In the genomic region with DNA sequence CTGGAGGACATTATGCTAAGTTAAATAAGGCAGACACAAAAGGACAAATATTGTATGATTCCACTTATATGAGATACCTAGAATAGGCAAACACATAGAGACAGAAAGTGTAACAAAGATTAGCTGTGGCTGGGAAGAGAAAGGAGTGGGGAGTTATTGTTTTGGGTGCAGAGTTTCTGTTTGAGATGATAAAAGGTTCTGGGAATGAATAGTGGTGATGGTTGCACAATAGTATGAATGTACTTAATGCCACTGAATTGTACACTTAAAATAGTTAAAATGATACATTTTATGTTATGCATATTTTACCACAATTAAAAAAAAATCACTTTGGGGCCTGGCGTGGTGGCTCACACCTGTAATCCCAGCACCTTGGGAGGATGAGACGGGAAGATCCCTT, we compare ENCODE assay signal across 22 cellular contexts.
"Had no signal": no experiment of that assay in that cellular context is flagged by ENCODE, and none has a peak within 500 bp of the region (broad histone marks: within the 10 kb centered on the region; RNA-seq: fewer than 3 reads in every experiment).

No MANE protein-coding gene starts in this region.

- DNase-seq: effector memory CD4-positive, alpha-beta T cell; glutamatergic neuron; immature natural killer cell; kidney; left cardiac atrium; left ventricle myocardium inferior; lower lobe of right lung; mesenchymal stem cell; midbrain; occipital lobe; spleen; stimulated activated CD4-positive, alpha-beta T cell treated with anti-CD3 and anti-CD28 coated beads, Interleukin-1b, Interleukin-23, amount 100 ng/mL, for 48 hours; stimulated activated CD4-positive, alpha-beta T cell treated with anti-CD3 and anti-CD28 coated beads, Interleukin-4, amount 100 ng/mL, for 24 hours; stimulated activated naive B cell treated with anti-CD40 and anti-IgM and Interleukin-4, amounts not matched to agents 10 μg/mL and 1 μg/mL and 100 μg/mL, for 72 hours; thyroid gland had no signal

- H3K9me3 Mint-ChIP-seq: immature natural killer cell; natural killer cell treated with Interleukin-12 subunit alpha and Interleukin-12 subunit beta and Interleukin-15 and Interleukin-18, amount 100 ng/mL, for 72 hours; stimulated activated naive B cell treated with anti-CD40 and anti-IgM and Interleukin-4, amounts not matched to agents 10 μg/mL and 1 μg/mL and 100 μg/mL, for 72 hours; type B pancreatic cell had no signal

- H3K9me3 ChIP-seq: gastroesophageal sphincter, lower lobe of right lung, prostate gland, thyroid gland, vagina had no signal

- H3K27ac ChIP-seq: gastroesophageal sphincter, left ventricle myocardium inferior, lower lobe of right lung, parathyroid adenoma, prostate gland, spleen, vagina had no signal

- H3K27me3 Mint-ChIP-seq: stimulated activated naive B cell treated with anti-CD40 and anti-IgM and Interleukin-4, amounts not matched to agents 10 μg/mL and 1 μg/mL and 100 μg/mL, for 72 hours; type B pancreatic cell had no signal

- H3K4me1 ChIP-seq: gastroesophageal sphincter, left ventricle myocardium inferior, lower lobe of right lung, parathyroid adenoma, prostate gland, spleen, thyroid gland, vagina had no signal

- H3K27ac Mint-ChIP-seq: immature natural killer cell; stimulated activated naive B cell treated with anti-CD40 and anti-IgM and Interleukin-4, amounts not matched to agents 10 μg/mL and 1 μg/mL and 100 μg/mL, for 72 hours; type B pancreatic cell had no signal

- H3K4me1 Mint-ChIP-seq: immature natural killer cell had no signal

- ATAC-seq: gastroesophageal sphincter, left cardiac atrium, lower lobe of right lung, sciatic nerve had no signal

- H3K4me3 ChIP-seq: gastroesophageal sphincter, left ventricle myocardium inferior, lower lobe of right lung, prostate gland, spleen, thyroid gland, vagina had no signal

- H3K4me3 Mint-ChIP-seq: immature natural killer cell; natural killer cell treated with Interleukin-12 subunit alpha and Interleukin-12 subunit beta and Interleukin-15 and Interleukin-18, amount 100 ng/mL, for 72 hours; stimulated activated naive B cell treated with anti-CD40 and anti-IgM and Interleukin-4, amounts not matched to agents 10 μg/mL and 1 μg/mL and 100 μg/mL, for 72 hours; type B pancreatic cell had no signal

- H3K36me3 ChIP-seq: gastroesophageal sphincter, left ventricle myocardium inferior, lower lobe of right lung, prostate gland, spleen, thyroid gland, vagina had no signal

- H3K27me3 ChIP-seq: spleen, thyroid gland, vagina had no signal

- H3K36me3 Mint-ChIP-seq: immature natural killer cell; natural killer cell treated with Interleukin-12 subunit alpha and Interleukin-12 subunit beta and Interleukin-15 and Interleukin-18, amount 100 ng/mL, for 72 hours; stimulated activated naive B cell treated with anti-CD40 and anti-IgM and Interleukin-4, amounts not matched to agents 10 μg/mL and 1 μg/mL and 100 μg/mL, for 72 hours; type B pancreatic cell had no signal
